16 cellular contexts compared by ENCODE assay signal in the genomic region with DNA sequence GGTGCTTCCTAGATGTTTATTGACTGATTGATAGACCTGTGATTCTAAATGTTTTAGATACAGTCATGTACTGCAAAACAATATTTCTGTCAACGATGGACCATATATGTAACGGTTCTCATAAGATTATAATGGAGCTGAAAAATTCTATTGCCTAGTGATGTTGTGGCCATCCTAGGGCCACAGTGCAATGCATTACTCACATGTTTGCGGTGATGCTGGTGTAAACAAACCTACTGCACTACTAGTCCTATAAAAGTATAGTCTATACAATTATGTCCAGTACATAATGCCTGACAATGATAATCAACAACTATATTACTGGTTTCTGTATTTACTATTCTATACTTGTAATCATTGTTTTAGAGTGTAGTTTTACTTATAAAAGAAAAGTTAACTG. TPM values are rescaled to one million over a fixed set of nuclear protein-coding genes. Genes with fewer than 3 reads are reported as not detected.
DNase-seq lines count a peak whose midpoint lies in the region; ATAC-seq and TF ChIP-seq lines count a peak whose summit lies in the region.
"Had no signal": no experiment of that assay in that cellular context is flagged by ENCODE, and none has a peak within 500 bp of the region (broad histone marks: within the 10 kb centered on the region; RNA-seq: fewer than 3 reads in every experiment).

No MANE protein-coding gene starts in this region.

- peaks cover 81% of the 10 kb centered on the region for H3K4me1 ChIP-seq in DND-41 (ENCODE audit: insufficient read depth, low read length)

- peak overlapping the region; percentile 61 for H3K27ac ChIP-seq in DND-41 (ENCODE audit: low read length)
- H3K27ac ChIP-seq: PC-9, SK-N-MC had no signal

- H3K4me3 Mint-ChIP-seq in activated naive CD8-positive, alpha-beta T cell: no peak overlapping the region
- H3K4me3 Mint-ChIP-seq in natural killer cell: no peak overlapping the region
- H3K4me3 Mint-ChIP-seq: IgD-negative memory B cell had no signal

- H3K27me3 ChIP-seq in DND-41 (ENCODE audit: insufficient read depth, low read length, poor library complexity): no peaks in the 10 kb centered on the region

- H3K4me3 ChIP-seq in DND-41 (ENCODE audit: low read depth in 1 of 2, low read length in 2 of 2): no peak overlapping the region
- H3K4me3 ChIP-seq: PC-9, SK-N-MC had no signal

- H3K9me3 ChIP-seq in DND-41 (ENCODE audit: insufficient read depth, low read length, severe bottlenecking): no peaks in the 10 kb centered on the region

- H3K4me1 Mint-ChIP-seq in activated naive CD8-positive, alpha-beta T cell (ENCODE audit: low read depth): peaks cover 84% of the 10 kb centered on the region
- H3K4me1 Mint-ChIP-seq in natural killer cell: peaks cover 82 to 88% of the 10 kb centered on the region in 2 donors

- ATAC-seq in DND-41 (ENCODE audit: insufficient read depth, low read depth): no peak
- ATAC-seq in natural killer cell: no peak

- intact Hi-C loops in natural killer cell (cut with micrococcal nuclease): no loop called here

- no peaks in the 10 kb centered on the region for H3K9me3 Mint-ChIP-seq in activated naive CD8-positive, alpha-beta T cell (ENCODE audit: low read depth)
- H3K9me3 Mint-ChIP-seq in natural killer cell: no peaks in the 10 kb centered on the region
- H3K9me3 Mint-ChIP-seq: IgD-negative memory B cell had no signal

- H3K36me3 Mint-ChIP-seq in activated naive CD8-positive, alpha-beta T cell: no peaks in the 10 kb centered on the region
- no peaks in the 10 kb centered on the region for H3K36me3 Mint-ChIP-seq in natural killer cell

- no peak for TF ChIP-seq CTCF in DND-41 (IDR thresholded peaks at IDR 0.05; ENCODE audit: borderline replicate concordance, extremely low read depth, low read length, poor library complexity, severe bottlenecking)
- TF ChIP-seq CTCF in natural killer cell (IDR thresholded peaks at IDR 0.05): no peak

- H3K9ac ChIP-seq in DND-41 (ENCODE audit: low read depth, low read length): no peak overlapping the region

- H4K20me1 ChIP-seq in DND-41 (ENCODE audit: insufficient read depth, low read length): no peaks in the 10 kb centered on the region

- peak overlapping the region; percentile 55 for H3K27ac Mint-ChIP-seq in activated naive CD8-positive, alpha-beta T cell
- H3K27ac Mint-ChIP-seq in natural killer cell: peak overlapping the region; percentile 41 to 96
- H3K27ac Mint-ChIP-seq: IgD-negative memory B cell had no signal

- no peak overlapping the region for H2AFZ ChIP-seq in DND-41 (ENCODE audit: low read depth, low read length)
- H2AFZ ChIP-seq: PC-9 had no signal

- no peak overlapping the region for H3K4me2 ChIP-seq in DND-41 (ENCODE audit: insufficient read depth, low read length)
- H3K4me2 ChIP-seq: PC-9 had no signal

- no peaks in the 10 kb centered on the region for H3K27me3 Mint-ChIP-seq in activated naive CD8-positive, alpha-beta T cell
- no peaks in the 10 kb centered on the region for H3K27me3 Mint-ChIP-seq in natural killer cell (ENCODE audit: low read depth in 2 of 2)
- H3K27me3 Mint-ChIP-seq: IgD-negative memory B cell had no signal

- H3K36me3 ChIP-seq in DND-41 (ENCODE audit: insufficient read depth, low read length): no peaks in the 10 kb centered on the region

- peaks cover 15% of the 10 kb centered on the region for H3K79me2 ChIP-seq in DND-41 (ENCODE audit: insufficient read depth, low read length)

- DNase-seq in DND-41 (no peak), H4 (ENCODE audit: low spot score) (peak; percentile 34), natural killer cell (no peak), GF-D8 (lab: John Stamatoyannopoulos, UW) (no peak), NCI-H2107 treated with DMSO at 0.1 percent for 48 hours (lab: John Stamatoyannopoulos, UW; ENCODE audit: unreplicated experiment) (no peak)
- DNase-seq in activated naive CD4-positive, alpha-beta T cell treated with anti-CD3 and anti-CD28 coated beads, Interleukin-2, amount 50 U/mL, for 16 hours: no peak
- DNase-seq: DMS 273 treated with DMSO at 0.1 percent for 48 hours, NCI-H1436 treated with DMSO at 0.1 percent for 48 hours, NCI-H2081 treated with DMSO at 0.1 percent for 48 hours, NCI-H345, NCI-H69, PC-9 had no signal

RNA-seq across cellular contexts. Expression of gene CHST2, which starts 46.8 kb away (rescaled TPM):
- total RNA-seq in H4 (2014; rRNA removed; shearing (Covaris generic)): 0.88 and 0.89 TPM in 2 replicates
- 100 to 1,000 TPM in 1 of 3 donors, 10 to 100 TPM in 2; 74.6 to 113 (median 95.4) TPM for total RNA-seq in natural killer cell
- total RNA-seq: HT-29 had no signal

Comparison
In these comparisons a context has a peak if more than half of its experiments do, and no peak if none do; other contexts are left out.
1. RNA of gene CHST2, which starts 46.8 kb away (total RNA-seq): 74.6 to 113 TPM in natural killer cell; 0.88 to 0.89 TPM in H4; every median in the first group is over 10 times any median in the second.